Comparison of ENCODE assay signal across 1 cellular context in the genomic region with DNA sequence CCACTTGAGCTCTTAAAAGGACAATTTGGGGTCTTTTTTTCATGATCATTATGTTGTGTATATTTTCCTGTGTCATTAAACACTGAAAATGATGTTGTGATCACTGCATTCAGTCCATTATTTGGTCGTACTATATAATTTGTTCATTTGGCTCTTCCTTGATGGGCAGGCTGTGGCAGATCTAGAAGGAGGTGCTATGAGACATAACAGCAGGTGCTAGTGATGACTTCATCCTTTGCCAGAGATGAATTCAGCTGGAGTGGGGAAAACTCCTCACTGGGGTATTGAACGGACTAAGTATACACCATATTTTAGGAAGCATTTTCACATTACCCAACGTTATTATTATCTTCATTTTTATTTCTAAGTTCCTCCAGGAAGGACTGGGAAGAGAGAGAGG.
TF ChIP-seq lines count a peak whose summit lies in the region.

No MANE protein-coding gene starts in this region.

TF ChIP-seq in WTC11, 78 proteins besides CTCF, POLR2A, EP300 and RAD21 (continued from another document):
- TF ChIP-seq, protein P1, sequence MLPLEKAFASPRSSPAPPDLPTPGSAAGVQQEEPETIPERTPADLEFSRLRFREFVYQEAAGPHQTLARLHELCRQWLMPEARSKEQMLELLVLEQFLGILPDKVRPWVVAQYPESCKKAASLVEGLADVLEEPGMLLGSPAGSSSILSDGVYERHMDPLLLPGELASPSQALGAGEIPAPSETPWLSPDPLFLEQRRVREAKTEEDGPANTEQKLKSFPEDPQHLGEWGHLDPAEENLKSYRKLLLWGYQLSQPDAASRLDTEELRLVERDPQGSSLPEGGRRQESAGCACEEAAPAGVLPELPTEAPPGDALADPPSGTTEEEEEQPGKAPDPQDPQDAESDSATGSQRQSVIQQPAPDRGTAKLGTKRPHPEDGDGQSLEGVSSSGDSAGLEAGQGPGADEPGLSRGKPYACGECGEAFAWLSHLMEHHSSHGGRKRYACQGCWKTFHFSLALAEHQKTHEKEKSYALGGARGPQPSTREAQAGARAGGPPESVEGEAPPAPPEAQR (CRISPR knock-in tag; IDR thresholded peaks at IDR 0.05) = no peak
- TF ChIP-seq ATF1 (CRISPR knock-in tag; IDR thresholded peaks at IDR 0.05) = no peak
